1 cellular context compared by ENCODE assay signal in genomic region chr10:22323538-22324305, GRCh38.
TF ChIP-seq lines count a peak whose summit lies in the region.

No MANE protein-coding gene starts in this region.

TF ChIP-seq in H1, 55 proteins besides CTCF, POLR2A, EP300 and RAD21:
- TF ChIP-seq SUZ12 (IDR thresholded peaks at IDR 0.05; ENCODE audit: low read length) (no peak; the same call in 1 of the 2 replicates), CTBP2 (IDR thresholded peaks at IDR 0.05; ENCODE audit: borderline replicate concordance, insufficient read depth, insufficient read length, low read length) (no peak), GTF2F1 (IDR thresholded peaks at IDR 0.05; ENCODE audit: borderline replicate concordance, low read depth, low read length) (no peak), ATF2 (IDR thresholded peaks at IDR 0.05; ENCODE audit: low read length) (no peak), TAF7 (optimal IDR thresholded peaks at IDR 0.05; ENCODE audit: borderline replicate concordance, low read depth, low read length) (no peak), SIRT6 (IDR thresholded peaks at IDR 0.05; ENCODE audit: low read length) (no peak), POU5F1 (IDR thresholded peaks at IDR 0.05; ENCODE audit: low read depth, low read length) (no peak), RXRA (IDR thresholded peaks at IDR 0.05; ENCODE audit: insufficient read depth, low read depth, low read length) (no peak), CHD1 (IDR thresholded peaks at IDR 0.05; ENCODE audit: low read depth, low read length) (no peak), ATF3 (IDR thresholded peaks at IDR 0.05; ENCODE audit: insufficient read depth, low read depth, low read length) (no peak), SIN3A (conservative IDR thresholded peaks at IDR 0.05 in 1 of 2, IDR thresholded peaks at IDR 0.05 in 1 of 2; ENCODE audit: low read depth in 1 of 2, low read length in 2 of 2) (no peak), JUN (IDR thresholded peaks at IDR 0.05; ENCODE audit: low read depth, low read length) (no peak), TBP (IDR thresholded peaks at IDR 0.05; ENCODE audit: low read depth, low read length) (no peak), ASH2L (IDR thresholded peaks at IDR 0.05; ENCODE audit: low read length) (no peak), HDAC2 (IDR thresholded peaks at IDR 0.05; ENCODE audit: borderline replicate concordance in 1 of 2, low read depth in 2 of 2, low read length in 2 of 2) (no peak), KDM5A (IDR thresholded peaks at IDR 0.05; ENCODE audit: low read length) (no peak), BACH1 (IDR thresholded peaks at IDR 0.05; ENCODE audit: low read length) (no peak), EGR1 (IDR thresholded peaks at IDR 0.05; ENCODE audit: borderline replicate concordance, low read depth, low read length) (no peak)
